ENCODE assay signal across 15 cellular contexts in the genomic region with DNA sequence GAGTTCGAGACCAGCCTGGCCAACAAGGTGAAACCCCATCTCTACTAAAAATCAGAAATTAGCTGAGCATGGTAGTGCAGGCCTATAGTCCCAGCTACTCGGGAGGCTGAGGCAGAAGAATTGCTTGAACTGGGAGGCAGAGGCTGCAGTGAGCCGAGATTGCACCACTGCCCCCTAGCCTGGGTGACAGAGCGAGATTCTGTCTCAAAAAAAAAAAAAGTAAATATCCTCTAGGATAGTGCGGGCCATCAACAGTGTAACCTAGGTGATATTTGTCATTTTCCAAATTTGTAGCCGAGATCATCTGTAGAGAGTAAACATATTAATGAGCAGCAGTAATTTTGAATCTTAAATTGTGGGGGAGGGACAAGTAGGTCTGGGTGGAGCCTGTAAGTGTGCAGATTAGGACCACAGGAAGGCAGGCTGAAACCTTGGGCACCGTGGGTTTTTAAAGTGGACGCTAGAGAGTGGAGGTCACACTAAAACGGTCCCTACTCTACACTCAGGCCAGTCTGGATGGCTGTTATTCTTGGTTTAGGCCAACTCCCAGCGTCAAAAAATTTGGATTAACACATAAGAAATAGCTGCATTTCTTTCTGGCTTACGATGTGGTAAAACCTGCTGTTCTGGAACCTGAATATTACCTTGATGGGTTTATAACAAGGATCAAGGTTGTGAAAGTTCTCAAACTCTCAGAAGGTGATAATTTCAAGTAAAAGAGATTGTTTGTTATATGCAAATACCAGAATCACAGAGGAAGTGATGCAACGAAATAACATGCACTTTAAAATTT.
"Had no signal": no experiment of that assay in that cellular context is flagged by ENCODE, and none has a peak within 500 bp of the region (broad histone marks: within the 10 kb centered on the region; RNA-seq: fewer than 3 reads in every experiment).

No MANE protein-coding gene starts in this region.

- H3K79me2 ChIP-seq: hepatocyte had no signal

- H3K27ac Mint-ChIP-seq: activated naive CD4-positive, alpha-beta T cell treated with anti-CD3 and anti-CD28 coated beads, Interleukin-2, amount 10 ng/mL, durations not matched to agents 7 days and 5 days had no signal

- H3K9me3 ChIP-seq: ascending aorta, mucosa of descending colon, neutrophil, transverse colon had no signal

- H3K4me3 Mint-ChIP-seq: activated naive CD4-positive, alpha-beta T cell treated with anti-CD3 and anti-CD28 coated beads, Interleukin-2, amount 10 ng/mL, durations not matched to agents 7 days and 5 days; naive thymus-derived CD8-positive, alpha-beta T cell had no signal

- H3K4me2 ChIP-seq: hepatocyte had no signal

- H3K4me3 ChIP-seq: ascending aorta, dorsolateral prefrontal cortex, hepatocyte, mucosa of descending colon, transverse colon had no signal

- DNase-seq: activated CD4-positive, alpha-beta T cell treated with anti-CD3 and anti-CD28 coated beads, Interleukin-2, amount 50 U/mL, for 4 hours; activated CD4-positive, CD25-positive, alpha-beta regulatory T cell treated with anti-CD3 and anti-CD28 coated beads, Interleukin-2, amount 50 U/mL, for 72 hours; activated naive CD4-positive, alpha-beta T cell treated with anti-CD3 and anti-CD28 coated beads, Interleukin-2, amount 10 ng/mL, durations not matched to agents 7 days and 5 days; dorsolateral prefrontal cortex; mucosa of descending colon; naive thymus-derived CD8-positive, alpha-beta T cell; stimulated activated CD4-positive, alpha-beta T cell treated with anti-CD3 and anti-CD28 coated beads, Interleukin-2, amount 100 ng/mL, for 48 hours; stimulated activated naive CD4-positive, alpha-beta T cell; T-helper 1 cell; T1000; transverse colon had no signal

- ATAC-seq: left lobe of liver; mucosa of descending colon; naive thymus-derived CD8-positive, alpha-beta T cell had no signal

- H3K27me3 ChIP-seq: ascending aorta, dorsolateral prefrontal cortex, hepatocyte, neutrophil, transverse colon had no signal

- H3K27ac ChIP-seq: ascending aorta, dorsolateral prefrontal cortex, neutrophil, transverse colon had no signal

- H3K4me1 ChIP-seq: ascending aorta, transverse colon had no signal

- H2AFZ ChIP-seq: hepatocyte had no signal
